ENCODE assay signal across 8 cellular contexts in genomic region chr5:95712347-95712958, GRCh38. TPM values are rescaled to one million over a fixed set of nuclear protein-coding genes. Genes with fewer than 3 reads are reported as not detected.
DNase-seq lines count a peak whose midpoint lies in the region; ATAC-seq and TF ChIP-seq lines count a peak whose summit lies in the region.

No MANE protein-coding gene starts in this region.

- CTCF ChIA-PET in PC-3 (lab: Charles Lee) = no interaction called here

- DNase-seq in activated CD8-positive, alpha-beta memory T cell treated with anti-CD3 and anti-CD28 coated beads, Interleukin-2, amount 50 U/mL, for 48 hours = peak; percentile 67
- no peak for DNase-seq in activated CD8-positive, alpha-beta memory T cell treated with anti-CD3 and anti-CD28 coated beads for 24 hours
- DNase-seq in PC-3 = peak; percentile 94
- peak; percentile 29 to 56 (median 46) for DNase-seq in stimulated activated CD4-positive, alpha-beta T cell treated with anti-CD3 and anti-CD28 coated beads, TNF-alpha, amount 100 ng/mL, for 48 hours (ENCODE audit: low read depth in 3 of 3)
- no peak for DNase-seq in NCI-H446 (lab: John Stamatoyannopoulos, UW)

- peak overlapping the region; percentile 45 for H3K27ac ChIP-seq in PC-3 (ENCODE audit: low read length)

- no peak overlapping the region for H3K9ac ChIP-seq in PC-3 (ENCODE audit: low read length)

- H2AFZ ChIP-seq in PC-3 (ENCODE audit: low read length) = no peak overlapping the region

- H3K4me1 ChIP-seq in PC-3 (ENCODE audit: insufficient read depth, low read length) = peaks cover 24% of the 10 kb centered on the region

- H3K27me3 ChIP-seq in PC-3 (ENCODE audit: low read length) = no peaks in the 10 kb centered on the region

- ATAC-seq in PC-3 (peak; percentile 97), esophagus mucosa (peak; percentile 63), GM21528 (IDR thresholded peaks at IDR 0.05; ENCODE audit: low FRiP score, unreplicated experiment) (no peak), GM19395 (IDR thresholded peaks at IDR 0.05; ENCODE audit: unreplicated experiment) (no peak)

- no peaks in the 10 kb centered on the region for H3K36me3 ChIP-seq in PC-3 (ENCODE audit: low read depth, low read length)

- no peaks in the 10 kb centered on the region for H3K9me2 ChIP-seq in PC-3 (replicated peaks; ENCODE audit: low read length)

- H4K20me1 ChIP-seq in PC-3 (ENCODE audit: low read length) = no peaks in the 10 kb centered on the region

- no TSS peak for BruUV-seq in PC-3 (replicated peaks; lab: Mats Ljungman, UMichigan)

- POLR2A ChIA-PET in PC-3 (lab: Charles Lee; ENCODE audit: unreplicated experiment) = no interaction called here

- H3K4me3 ChIP-seq in PC-3 (ENCODE audit: low read length) = no peak overlapping the region

- H3K4me2 ChIP-seq in PC-3 (ENCODE audit: low read length) = peak overlapping the region; percentile 39; the same call in 1 of the 2 replicates

- no peaks in the 10 kb centered on the region for H3F3A ChIP-seq in PC-3 (ENCODE audit: low read length, unreplicated experiment)

- no peak for TF ChIP-seq CTCF in PC-3 (conservative IDR thresholded peaks at IDR 0.05; ENCODE audit: low read depth, low read length)

- no peaks in the 10 kb centered on the region for H3K79me2 ChIP-seq in PC-3 (ENCODE audit: low read length)

- intact Hi-C loops in PC-3 (cut with micrococcal nuclease) = loop anchor here (2.0 kb wide), 1 partner anchor 18 kb away; the partner anchor contains the start of gene RHOBTB3

- H3K9me3 ChIP-seq in PC-3 (ENCODE audit: low read length) = no peaks in the 10 kb centered on the region

RNA-seq across cellular contexts. Expression of gene RHOBTB3, which starts 18.7 kb away (rescaled TPM):
- total RNA-seq in PC-3 (2014; rRNA removed) (14.2 and 16.3 TPM in 2 replicates), esophagus mucosa (3.6 TPM)

RNA-seq across cellular contexts. Expression of gene SPATA9, which starts 29.7 kb away (rescaled TPM):
- total RNA-seq in PC-3 (2014; rRNA removed) (not detected in 2 replicates), esophagus mucosa (not detected)

Comparison
In these comparisons a context has a peak if more than half of its experiments do, and no peak if none do; other contexts are left out.
1. DNase-seq: peak in activated CD8-positive, alpha-beta memory T cell treated with anti-CD3 and anti-CD28 coated beads, Interleukin-2, amount 50 U/mL, for 48 hours (single experiment), PC-3 (single experiment) and stimulated activated CD4-positive, alpha-beta T cell treated with anti-CD3 and anti-CD28 coated beads, TNF-alpha, amount 100 ng/mL, for 48 hours (3 of 3); none in activated CD8-positive, alpha-beta memory T cell treated with anti-CD3 and anti-CD28 coated beads for 24 hours (single experiment) and NCI-H446 (0 of 2).
2. ATAC-seq: peak in PC-3 (single experiment) and esophagus mucosa (single experiment); none in GM21528 (single experiment) and GM19395 (single experiment).